ENCODE assay signal across 8 cellular contexts in genomic region chr4:153520871-153521329, GRCh38. TPM values are rescaled to one million over a fixed set of nuclear protein-coding genes. Genes with fewer than 3 reads are reported as not detected.
DNase-seq lines count a peak whose midpoint lies in the region; ATAC-seq and TF ChIP-seq lines count a peak whose summit lies in the region.

No MANE protein-coding gene starts in this region.

- peaks cover 69% of the 10 kb centered on the region for H4K20me1 ChIP-seq in Karpas-422 (ENCODE audit: insufficient read depth, low read depth, low read length)

- no peaks in the 10 kb centered on the region; the same call in 1 of the 2 replicates for H3K36me3 ChIP-seq in Karpas-422 (ENCODE audit: insufficient read depth, low read length)

- TF ChIP-seq CTCF in fibroblast of pulmonary artery (IDR thresholded peaks at IDR 0.05; ENCODE audit: low read length, missing control alignments) = no peak

- DNase-seq in GF-D8 (lab: John Stamatoyannopoulos, UW) (peak; percentile 92), Karpas-422 (no peak), fibroblast of pulmonary artery (ENCODE audit: low read depth) (peak; percentile 26), substantia nigra (lab: John Stamatoyannopoulos, UW) (no peak), SW 1271 (lab: John Stamatoyannopoulos, UW) (no peak)
- no peak for DNase-seq in activated CD8-positive, alpha-beta memory T cell treated with anti-CD3 and anti-CD28 coated beads for 24 hours

- ATAC-seq in GM21528 (IDR thresholded peaks at IDR 0.05; ENCODE audit: low FRiP score, unreplicated experiment) (peak; percentile 32), GM18873 (IDR thresholded peaks at IDR 0.05; ENCODE audit: low FRiP score, unreplicated experiment) (no peak)

- no peak overlapping the region for H2AFZ ChIP-seq in Karpas-422 (ENCODE audit: low read length)

- no peak overlapping the region for H3K9ac ChIP-seq in Karpas-422 (ENCODE audit: low read length)

- H3K79me2 ChIP-seq in Karpas-422 (ENCODE audit: low read length) = peaks cover 15% of the 10 kb centered on the region

- no peaks in the 10 kb centered on the region for H3K27me3 ChIP-seq in Karpas-422 (ENCODE audit: low read length)

- peak overlapping the region; percentile 33 for H3K4me2 ChIP-seq in Karpas-422 (ENCODE audit: low read depth, low read length, poor library complexity, severe bottlenecking)

- H3K4me3 ChIP-seq in Karpas-422 (ENCODE audit: low read length) (no peak overlapping the region), fibroblast of pulmonary artery (replicated peaks; ENCODE audit: low read depth, low read length) (no peak overlapping the region)

- peaks cover 59% of the 10 kb centered on the region for H3K4me1 ChIP-seq in Karpas-422 (ENCODE audit: low read length)

- no peaks in the 10 kb centered on the region for H3K9me2 ChIP-seq in Karpas-422 (replicated peaks; ENCODE audit: insufficient read depth, low read length)

- H3K9me3 ChIP-seq in Karpas-422 (ENCODE audit: low read length) = no peaks in the 10 kb centered on the region

- H3K27ac ChIP-seq in Karpas-422 (ENCODE audit: low read length) (no peak overlapping the region), substantia nigra (ENCODE audit: low read depth, low read length, poor library complexity, severe bottlenecking) (no peak overlapping the region)

RNA-seq across cellular contexts. Expression of gene TMEM131L, which starts 54.7 kb away (rescaled TPM):
- 28.0 and 54.8 TPM in 2 replicates for total RNA-seq in Karpas-422 (2014; rRNA removed; shearing (Covaris generic); ENCODE audit: low replicate concordance)

Comparison
In these comparisons a context has a peak if more than half of its experiments do, and no peak if none do; other contexts are left out.
1. DNase-seq: peak in GF-D8 (single experiment) and fibroblast of pulmonary artery (single experiment); none in Karpas-422 (single experiment), substantia nigra (0 of 49), activated CD8-positive, alpha-beta memory T cell treated with anti-CD3 and anti-CD28 coated beads for 24 hours (single experiment) and SW 1271 (0 of 2).